Comparison of ENCODE assay signal across 20 cellular contexts in genomic region chr10:100693815-100694214, GRCh38.
"Had no signal": no experiment of that assay in that cellular context is flagged by ENCODE, and none has a peak within 500 bp of the region (broad histone marks: within the 10 kb centered on the region; RNA-seq: fewer than 3 reads in every experiment).

No MANE protein-coding gene starts in this region.

- H3K4me3 ChIP-seq: esophagus muscularis mucosa, gastrocnemius medialis, heart right ventricle, left lung, lower lobe of right lung, sigmoid colon, skin epidermis, testis, tibial nerve, upper lobe of right lung, vagina had no signal

- DNase-seq: effector memory CD4-positive, alpha-beta T cell; gastrocnemius medialis; heart right ventricle; hypothalamus; islet precursor cell; left lung; lower lobe of right lung; natural killer cell; posterior cingulate gyrus; sigmoid colon; stimulated activated CD4-positive, alpha-beta T cell treated with anti-CD3 and anti-CD28 coated beads, Interleukin-2, amount 100 ng/mL, for 24 hours; stimulated activated CD4-positive, alpha-beta T cell treated with anti-CD3 and anti-CD28 coated beads, Interleukin-4, amount 100 ng/mL, for 4 hours; stimulated activated naive B cell treated with anti-CD40 and anti-IgM and Interleukin-4, amounts not matched to agents 10 μg/mL and 1 μg/mL and 100 μg/mL, for 72 hours; stimulated activated naive CD8-positive, alpha-beta T cell treated with anti-CD3 and anti-CD28 coated beads, Interleukin-15, amount 100 ng/mL, for 72 hours; testis; upper lobe of right lung had no signal

- H3K9me3 ChIP-seq: esophagus muscularis mucosa, gastrocnemius medialis, heart right ventricle, left lung, lower lobe of right lung, sigmoid colon, testis, tibial nerve, upper lobe of right lung, vagina had no signal

- H3K36me3 ChIP-seq: esophagus muscularis mucosa, gastrocnemius medialis, heart right ventricle, left lung, lower lobe of right lung, sigmoid colon, tibial nerve, upper lobe of right lung, vagina had no signal

- H3K4me1 ChIP-seq: esophagus muscularis mucosa, gastrocnemius medialis, left lung, lower lobe of right lung, sigmoid colon, testis, tibial nerve, upper lobe of right lung, vagina had no signal

- H3K27me3 ChIP-seq: testis, vagina had no signal
